ENCODE assay signal across 23 cellular contexts in the genomic region with DNA sequence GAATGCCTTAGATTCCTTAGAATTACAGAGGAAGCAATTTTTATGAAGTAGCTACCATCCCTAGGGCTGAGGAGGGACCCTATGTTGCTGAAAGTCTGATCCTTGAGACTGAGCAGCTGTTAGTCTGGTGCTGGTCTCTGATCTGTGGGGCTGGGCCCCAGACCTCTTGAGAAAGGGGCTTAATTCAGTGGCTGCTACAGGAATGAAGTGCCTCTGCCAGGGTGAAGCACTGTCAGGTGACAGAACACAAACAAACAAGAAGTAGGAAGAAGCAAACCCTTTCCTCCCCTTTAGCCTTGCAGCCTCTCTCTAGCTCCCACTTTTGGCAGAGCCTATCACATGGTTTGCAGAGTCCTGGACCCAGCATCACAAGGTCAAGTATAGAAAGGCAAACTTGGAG.
"Had no signal": no experiment of that assay in that cellular context is flagged by ENCODE, and none has a peak within 500 bp of the region (broad histone marks: within the 10 kb centered on the region; RNA-seq: fewer than 3 reads in every experiment).

No MANE protein-coding gene starts in this region.

- H3K27ac ChIP-seq: coronary artery, dorsolateral prefrontal cortex, esophagus muscularis mucosa, foreskin keratinocyte, gastroesophageal sphincter, heart left ventricle, hepatocyte, left lung, lower lobe of right lung had no signal

- ATAC-seq: foreskin keratinocyte; gastroesophageal sphincter; heart left ventricle; left cardiac atrium; left lung; left ventricle myocardium superior; lower lobe of right lung; naive thymus-derived CD4-positive, alpha-beta T cell had no signal

- H3K36me3 ChIP-seq: esophagus muscularis mucosa, gastroesophageal sphincter, heart left ventricle, left lung, lower lobe of right lung had no signal

- H3K9me3 Mint-ChIP-seq: immature natural killer cell had no signal

- H2AFZ ChIP-seq: hepatocyte had no signal

- H3K36me3 Mint-ChIP-seq: immature natural killer cell; mesothelial cell of epicardium; naive thymus-derived CD4-positive, alpha-beta T cell had no signal

- H3K4me1 Mint-ChIP-seq: immature natural killer cell; mesothelial cell of epicardium; naive thymus-derived CD4-positive, alpha-beta T cell had no signal

- H3K4me1 ChIP-seq: foreskin keratinocyte, gastroesophageal sphincter, left lung, lower lobe of right lung had no signal

- H3K9me3 ChIP-seq: lower lobe of right lung had no signal

- H3K27ac Mint-ChIP-seq: immature natural killer cell; mesothelial cell of epicardium; naive thymus-derived CD4-positive, alpha-beta T cell had no signal

- FAIRE-seq: colon, endothelial cell of umbilical vein, frontal cortex, keratinocyte had no signal

- H3K79me2 ChIP-seq: hepatocyte had no signal

- H3K27me3 ChIP-seq: dorsolateral prefrontal cortex, esophagus muscularis mucosa, gastroesophageal sphincter, hepatocyte, left lung had no signal

- DNase-seq: dermis blood vessel endothelial cell; dorsolateral prefrontal cortex; effector CD4-positive, alpha-beta T cell; effector memory CD4-positive, alpha-beta T cell; foreskin keratinocyte; heart left ventricle; hypothalamus; immature natural killer cell; left cardiac atrium; left lung; left ventricle myocardium superior; lower lobe of right lung; mesenchymal stem cell; naive thymus-derived CD4-positive, alpha-beta T cell had no signal

- H3K4me2 ChIP-seq: hepatocyte had no signal

- H3K4me3 ChIP-seq: coronary artery, dorsolateral prefrontal cortex, esophagus muscularis mucosa, gastroesophageal sphincter, heart left ventricle, hepatocyte, left lung, lower lobe of right lung had no signal

- H3K4me3 Mint-ChIP-seq: immature natural killer cell; mesothelial cell of epicardium; naive thymus-derived CD4-positive, alpha-beta T cell had no signal
